Comparison of ENCODE assay signal across 29 cellular contexts in the genomic region with DNA sequence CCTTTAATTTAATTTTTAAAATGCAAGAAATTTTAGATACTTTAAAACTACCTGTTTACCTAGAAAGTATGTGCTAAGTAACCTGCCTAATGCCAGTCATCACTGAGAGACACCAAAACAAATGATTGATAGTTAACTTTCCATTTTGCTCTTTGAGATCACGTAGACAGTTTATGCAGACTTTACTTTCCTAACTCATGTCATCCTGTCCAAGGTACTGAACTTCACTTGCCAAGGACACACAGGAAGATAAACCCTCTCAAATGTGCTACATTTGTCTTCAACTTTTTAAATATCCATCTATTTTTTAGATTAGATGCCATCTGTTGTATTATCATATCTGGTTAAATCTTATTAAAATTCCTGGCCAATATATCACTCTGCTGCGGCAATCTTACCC. TPM values are rescaled to one million over a fixed set of nuclear protein-coding genes. Genes with fewer than 3 reads are reported as not detected.
"Had no signal": no experiment of that assay in that cellular context is flagged by ENCODE, and none has a peak within 500 bp of the region (broad histone marks: within the 10 kb centered on the region; RNA-seq: fewer than 3 reads in every experiment).

No MANE protein-coding gene starts in this region.

- H3K9me3 Mint-ChIP-seq: activated CD4-positive, alpha-beta memory T cell treated with anti-CD3 and anti-CD28 coated beads for 36 hours; activated CD4-positive, alpha-beta T cell treated with anti-CD3 and anti-CD28 coated beads, Interleukin-2, amount 10 ng/mL, durations not matched to agents 7 days and 5 days; activated naive CD4-positive, alpha-beta T cell treated with anti-CD3 and anti-CD28 coated beads, Interleukin-2, amount 50 U/mL, for 72 hours; activated naive CD8-positive, alpha-beta T cell treated with anti-CD3 and anti-CD28 coated beads, Interleukin-2, amount 50 U/mL, for 24 hours; activated T-cell treated with anti-CD3 and anti-CD28 coated beads, Interleukin-2, amount 50 U/mL, for 4 hours; T-cell had no signal

- DNase-seq: activated CD4-positive, alpha-beta memory T cell treated with anti-CD3 and anti-CD28 coated beads for 36 hours; activated CD4-positive, alpha-beta T cell treated with anti-CD3 and anti-CD28 coated beads, Interleukin-2, amount 10 ng/mL, durations not matched to agents 7 days and 5 days; activated CD4-positive, CD25-positive, alpha-beta regulatory T cell; activated CD8-positive, alpha-beta memory T cell treated with anti-CD3 and anti-CD28 coated beads for 24 hours; activated effector memory CD4-positive, alpha-beta T cell treated with anti-CD3 and anti-CD28 coated beads, Interleukin-2, amount 50 U/mL, for 16 hours; activated naive CD4-positive, alpha-beta T cell treated with Interleukin-2 at 50 U/mL for 16 hours; activated naive CD8-positive, alpha-beta T cell treated with anti-CD3 and anti-CD28 coated beads, Interleukin-2, amount 50 U/mL, for 24 hours; activated T-cell treated with anti-CD3 and anti-CD28 coated beads, Interleukin-2, amount 50 U/mL, for 4 hours; amygdala; brain microvascular endothelial cell; KBM-7; NCI-H1092; NCI-H1417 treated with DMSO at 0.1 percent for 48 hours; NCI-H1694; NCI-H2029; NCI-H2107; NCI-H2171 treated with DMSO at 0.1 percent for 48 hours; NCI-H226; NCI-H510A; NCI-H526 treated with DMSO at 0.1 percent for 48 hours; NK-92 treated with Interleukin-12 subunit alpha and Interleukin-12 subunit beta, amount 100 ng/mL, for 24 hours; SHP77; T-cell; T-helper 2 cell; T1000 had no signal

- ATAC-seq: activated naive CD4-positive, alpha-beta T cell treated with anti-CD3 and anti-CD28 coated beads, Interleukin-2, amount 50 U/mL, for 72 hours; activated naive CD8-positive, alpha-beta T cell treated with anti-CD3 and anti-CD28 coated beads, Interleukin-2, amount 50 U/mL, for 24 hours; activated T-cell treated with anti-CD3 and anti-CD28 coated beads, Interleukin-2, amount 50 U/mL, for 4 hours; T-cell had no signal

- H3K27ac Mint-ChIP-seq: activated CD4-positive, alpha-beta memory T cell treated with anti-CD3 and anti-CD28 coated beads for 36 hours; activated CD4-positive, alpha-beta T cell treated with anti-CD3 and anti-CD28 coated beads, Interleukin-2, amount 10 ng/mL, durations not matched to agents 7 days and 5 days; activated naive CD4-positive, alpha-beta T cell treated with anti-CD3 and anti-CD28 coated beads, Interleukin-2, amount 50 U/mL, for 72 hours; activated naive CD8-positive, alpha-beta T cell treated with anti-CD3 and anti-CD28 coated beads, Interleukin-2, amount 50 U/mL, for 24 hours; T-cell had no signal

- H3K4me1 Mint-ChIP-seq: activated CD4-positive, alpha-beta T cell treated with anti-CD3 and anti-CD28 coated beads, Interleukin-2, amount 10 ng/mL, durations not matched to agents 7 days and 5 days; activated naive CD8-positive, alpha-beta T cell treated with anti-CD3 and anti-CD28 coated beads, Interleukin-2, amount 50 U/mL, for 24 hours; T-cell had no signal

- H3K4me1 ChIP-seq: SJSA1 had no signal

- H3K4me3 ChIP-seq: cardiac muscle cell, SJSA1 had no signal

- H3K4me3 Mint-ChIP-seq: activated CD4-positive, alpha-beta memory T cell treated with anti-CD3 and anti-CD28 coated beads for 36 hours; activated CD4-positive, alpha-beta T cell treated with anti-CD3 and anti-CD28 coated beads, Interleukin-2, amount 10 ng/mL, durations not matched to agents 7 days and 5 days; activated naive CD8-positive, alpha-beta T cell treated with anti-CD3 and anti-CD28 coated beads, Interleukin-2, amount 50 U/mL, for 24 hours; activated T-cell treated with anti-CD3 and anti-CD28 coated beads, Interleukin-2, amount 50 U/mL, for 4 hours; T-cell had no signal

- H3K27me3 Mint-ChIP-seq: activated CD4-positive, alpha-beta memory T cell treated with anti-CD3 and anti-CD28 coated beads for 36 hours; activated CD4-positive, alpha-beta T cell treated with anti-CD3 and anti-CD28 coated beads, Interleukin-2, amount 10 ng/mL, durations not matched to agents 7 days and 5 days; activated naive CD8-positive, alpha-beta T cell treated with anti-CD3 and anti-CD28 coated beads, Interleukin-2, amount 50 U/mL, for 24 hours had no signal

- H3K27me3 ChIP-seq: brain microvascular endothelial cell, SJSA1 had no signal

- H3K27ac ChIP-seq: brain microvascular endothelial cell, cardiac muscle cell, SJSA1 had no signal

- H3K36me3 ChIP-seq: brain microvascular endothelial cell, cardiac muscle cell, SJSA1 had no signal

- H3K9me3 ChIP-seq: SJSA1 had no signal

- H3K36me3 Mint-ChIP-seq: activated CD4-positive, alpha-beta memory T cell treated with anti-CD3 and anti-CD28 coated beads for 36 hours; activated naive CD4-positive, alpha-beta T cell treated with anti-CD3 and anti-CD28 coated beads, Interleukin-2, amount 50 U/mL, for 72 hours; T-cell had no signal

RNA-seq across cellular contexts. Expression of gene SCN1A, which starts 20.1 kb away (rescaled TPM):
- total RNA-seq: activated CD4-positive, alpha-beta memory T cell treated with anti-CD3 and anti-CD28 coated beads for 36 hours; activated CD4-positive, alpha-beta T cell treated with anti-CD3 and anti-CD28 coated beads, Interleukin-2, amount 10 ng/mL, durations not matched to agents 7 days and 5 days; activated naive CD4-positive, alpha-beta T cell treated with anti-CD3 and anti-CD28 coated beads, Interleukin-2, amount 50 U/mL, for 72 hours; activated T-cell treated with anti-CD3 and anti-CD28 coated beads, Interleukin-2, amount 50 U/mL, for 4 hours; M059J; SJSA1; T-cell had no signal
- polyA plus RNA-seq: cardiac muscle cell had no signal
